1 cellular context compared by ENCODE assay signal in genomic region chr7:12731775-12732174, GRCh38.
TF ChIP-seq lines count a peak whose summit lies in the region.

No MANE protein-coding gene starts in this region.

TF ChIP-seq in K562, 482 proteins besides CTCF, POLR2A, EP300 and RAD21 (continued from another document and continues in another):
- TF ChIP-seq, protein P1, sequence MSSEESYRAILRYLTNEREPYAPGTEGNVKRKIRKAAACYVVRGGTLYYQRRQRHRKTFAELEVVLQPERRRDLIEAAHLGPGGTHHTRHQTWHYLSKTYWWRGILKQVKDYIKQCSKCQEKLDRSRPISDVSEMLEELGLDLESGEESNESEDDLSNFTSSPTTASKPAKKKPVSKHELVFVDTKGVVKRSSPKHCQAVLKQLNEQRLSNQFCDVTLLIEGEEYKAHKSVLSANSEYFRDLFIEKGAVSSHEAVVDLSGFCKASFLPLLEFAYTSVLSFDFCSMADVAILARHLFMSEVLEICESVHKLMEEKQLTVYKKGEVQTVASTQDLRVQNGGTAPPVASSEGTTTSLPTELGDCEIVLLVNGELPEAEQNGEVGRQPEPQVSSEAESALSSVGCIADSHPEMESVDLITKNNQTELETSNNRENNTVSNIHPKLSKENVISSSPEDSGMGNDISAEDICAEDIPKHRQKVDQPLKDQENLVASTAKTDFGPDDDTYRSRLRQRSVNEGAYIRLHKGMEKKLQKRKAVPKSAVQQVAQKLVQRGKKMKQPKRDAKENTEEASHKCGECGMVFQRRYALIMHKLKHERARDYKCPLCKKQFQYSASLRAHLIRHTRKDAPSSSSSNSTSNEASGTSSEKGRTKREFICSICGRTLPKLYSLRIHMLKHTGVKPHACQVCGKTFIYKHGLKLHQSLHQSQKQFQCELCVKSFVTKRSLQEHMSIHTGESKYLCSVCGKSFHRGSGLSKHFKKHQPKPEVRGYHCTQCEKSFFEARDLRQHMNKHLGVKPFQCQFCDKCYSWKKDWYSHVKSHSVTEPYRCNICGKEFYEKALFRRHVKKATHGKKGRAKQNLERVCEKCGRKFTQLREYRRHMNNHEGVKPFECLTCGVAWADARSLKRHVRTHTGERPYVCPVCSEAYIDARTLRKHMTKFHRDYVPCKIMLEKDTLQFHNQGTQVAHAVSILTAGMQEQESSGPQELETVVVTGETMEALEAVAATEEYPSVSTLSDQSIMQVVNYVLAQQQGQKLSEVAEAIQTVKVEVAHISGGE (CRISPR knock-in tag; IDR thresholded peaks at IDR 0.05), result no peak
- TF ChIP-seq BHLHE40 (IDR thresholded peaks at IDR 0.05; ENCODE audit: low read length) (no peak), TEAD1 (CRISPR knock-in tag; IDR thresholded peaks at IDR 0.05) (peak in 1 of 2 experiments; percentile 39; a peak in 1 of 4 replicates), MTA2 (IDR thresholded peaks at IDR 0.05; ENCODE audit: low read depth) (peak; percentile 68), ZNF133 (CRISPR knock-in tag; IDR thresholded peaks at IDR 0.05) (no peak), ZNF217 (CRISPR knock-in tag; IDR thresholded peaks at IDR 0.05) (no peak), ZKSCAN1 (IDR thresholded peaks at IDR 0.05; ENCODE audit: low read depth, low read length) (no peak), MYC (IDR thresholded peaks at IDR 0.05; ENCODE audit: low read depth, low read length) (peak; percentile 12; the same call in 1 of the 2 replicates), MYC (CRISPR knock-in tag; IDR thresholded peaks at IDR 0.05; ENCODE audit: borderline replicate concordance, low read depth) (no peak), LEF1 (IDR thresholded peaks at IDR 0.05) (peak; percentile 79), MAZ (CRISPR knock-in tag; conservative IDR thresholded peaks at IDR 0.05 in 1 of 2, IDR thresholded peaks at IDR 0.05 in 1 of 2) (0 out of 4 replicates have a peak, but pooled peaks of 1 of the 2 experiments have one; percentile 1), MEIS2 (IDR thresholded peaks at IDR 0.05; ENCODE audit: partially characterized antibody) (peak; percentile 52), E2F3 (CRISPR knock-in tag; IDR thresholded peaks at IDR 0.05) (no peak), ZNF589 (CRISPR knock-in tag; IDR thresholded peaks at IDR 0.05; ENCODE audit: low read depth) (no peak), TAL1 (IDR thresholded peaks at IDR 0.05) (peak; percentile 84), CSDE1 (IDR thresholded peaks at IDR 0.05) (no peak), XRCC5 (IDR thresholded peaks at IDR 0.05; ENCODE audit: low read depth, low read length) (no peak), GTF2E2 (tag; IDR thresholded peaks at IDR 0.05) (peak; percentile 49; the same call in 1 of the 2 replicates), PHB2 (IDR thresholded peaks at IDR 0.05; ENCODE audit: low read depth) (no peak), PCBP1 (IDR thresholded peaks at IDR 0.05; ENCODE audit: low read depth, low read length, poor library complexity, severe bottlenecking) (no peak), KLF10 (CRISPR knock-in tag; IDR thresholded peaks at IDR 0.05) (no peak), HDAC3 (IDR thresholded peaks at IDR 0.05; ENCODE audit: borderline replicate concordance, partially characterized antibody) (peak; percentile 43), POLR2H (tag; IDR thresholded peaks at IDR 0.05; ENCODE audit: low read depth) (peak; percentile 80), TAF7 (tag; IDR thresholded peaks at IDR 0.05) (no peak), SMARCA4 (IDR thresholded peaks at IDR 0.05) (peak; percentile 93), PTBP1 (IDR thresholded peaks at IDR 0.05; ENCODE audit: low read depth, low read length) (no peak), L3MBTL2 (IDR thresholded peaks at IDR 0.05) (peak; percentile 5; the same call in 1 of the 2 replicates), ZNF583 (CRISPR knock-in tag; IDR thresholded peaks at IDR 0.05) (no peak), ETV5 (CRISPR knock-in tag; IDR thresholded peaks at IDR 0.05; ENCODE audit: low read depth) (no peak), PPARD (CRISPR knock-in tag; IDR thresholded peaks at IDR 0.05) (no peak), LCOR (CRISPR knock-in tag; IDR thresholded peaks at IDR 0.05) (no peak), ETV1 (tag; conservative IDR thresholded peaks at IDR 0.05; ENCODE audit: low read depth) (peak; percentile 50), CBFA2T3 (IDR thresholded peaks at IDR 0.05) (peak; percentile 87), CCNT2 (IDR thresholded peaks at IDR 0.05; ENCODE audit: borderline replicate concordance, extremely low read depth, insufficient read length, low read depth, low read length) (peak; percentile 38), ZEB2 (IDR thresholded peaks at IDR 0.05) (no peak), ZNF584 (CRISPR knock-in tag; IDR thresholded peaks at IDR 0.05; ENCODE audit: low read depth) (no peak), ZNF695 (CRISPR knock-in tag; IDR thresholded peaks at IDR 0.05) (no peak), PRDM10 (IDR thresholded peaks at IDR 0.05; ENCODE audit: partially characterized antibody) (no peak), HDAC1 (IDR thresholded peaks at IDR 0.05) (no peak), ARNT (IDR thresholded peaks at IDR 0.05) (peak in 1 of 2 experiments; percentile 66; a peak in 2 of 4 replicates), NCOA2 (IDR thresholded peaks at IDR 0.05; ENCODE audit: partially characterized antibody in 2 of 2) (peak in 1 of 2 experiments; percentile 33), GTF2A2 (tag; IDR thresholded peaks at IDR 0.05) (no peak), BDP1 (IDR thresholded peaks at IDR 0.05; ENCODE audit: insufficient read depth, insufficient read length) (no peak), GATAD2B (IDR thresholded peaks at IDR 0.05; ENCODE audit: borderline replicate concordance) (no peak), KLF6 (CRISPR knock-in tag; IDR thresholded peaks at IDR 0.05; ENCODE audit: borderline replicate concordance) (no peak), STAT5A (IDR thresholded peaks at IDR 0.05; ENCODE audit: borderline replicate concordance, low read length) (peak; percentile 63; the same call in 1 of the 2 replicates)
- TF ChIP-seq, protein P2, sequence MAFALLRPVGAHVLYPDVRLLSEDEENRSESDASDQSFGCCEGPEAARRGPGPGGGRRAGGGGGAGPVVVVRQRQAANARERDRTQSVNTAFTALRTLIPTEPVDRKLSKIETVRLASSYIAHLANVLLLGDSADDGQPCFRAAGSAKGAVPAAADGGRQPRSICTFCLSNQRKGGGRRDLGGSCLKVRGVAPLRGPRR (CRISPR knock-in tag; IDR thresholded peaks at IDR 0.05), result no peak
- TF ChIP-seq, protein P3, sequence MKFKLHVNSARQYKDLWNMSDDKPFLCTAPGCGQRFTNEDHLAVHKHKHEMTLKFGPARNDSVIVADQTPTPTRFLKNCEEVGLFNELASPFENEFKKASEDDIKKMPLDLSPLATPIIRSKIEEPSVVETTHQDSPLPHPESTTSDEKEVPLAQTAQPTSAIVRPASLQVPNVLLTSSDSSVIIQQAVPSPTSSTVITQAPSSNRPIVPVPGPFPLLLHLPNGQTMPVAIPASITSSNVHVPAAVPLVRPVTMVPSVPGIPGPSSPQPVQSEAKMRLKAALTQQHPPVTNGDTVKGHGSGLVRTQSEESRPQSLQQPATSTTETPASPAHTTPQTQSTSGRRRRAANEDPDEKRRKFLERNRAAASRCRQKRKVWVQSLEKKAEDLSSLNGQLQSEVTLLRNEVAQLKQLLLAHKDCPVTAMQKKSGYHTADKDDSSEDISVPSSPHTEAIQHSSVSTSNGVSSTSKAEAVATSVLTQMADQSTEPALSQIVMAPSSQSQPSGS (CRISPR knock-in tag; IDR thresholded peaks at IDR 0.05), result no peak
- TF ChIP-seq, protein P4, sequence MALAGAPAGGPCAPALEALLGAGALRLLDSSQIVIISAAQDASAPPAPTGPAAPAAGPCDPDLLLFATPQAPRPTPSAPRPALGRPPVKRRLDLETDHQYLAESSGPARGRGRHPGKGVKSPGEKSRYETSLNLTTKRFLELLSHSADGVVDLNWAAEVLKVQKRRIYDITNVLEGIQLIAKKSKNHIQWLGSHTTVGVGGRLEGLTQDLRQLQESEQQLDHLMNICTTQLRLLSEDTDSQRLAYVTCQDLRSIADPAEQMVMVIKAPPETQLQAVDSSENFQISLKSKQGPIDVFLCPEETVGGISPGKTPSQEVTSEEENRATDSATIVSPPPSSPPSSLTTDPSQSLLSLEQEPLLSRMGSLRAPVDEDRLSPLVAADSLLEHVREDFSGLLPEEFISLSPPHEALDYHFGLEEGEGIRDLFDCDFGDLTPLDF (CRISPR knock-in tag; IDR thresholded peaks at IDR 0.05), result no peak
- TF ChIP-seq, protein P5, sequence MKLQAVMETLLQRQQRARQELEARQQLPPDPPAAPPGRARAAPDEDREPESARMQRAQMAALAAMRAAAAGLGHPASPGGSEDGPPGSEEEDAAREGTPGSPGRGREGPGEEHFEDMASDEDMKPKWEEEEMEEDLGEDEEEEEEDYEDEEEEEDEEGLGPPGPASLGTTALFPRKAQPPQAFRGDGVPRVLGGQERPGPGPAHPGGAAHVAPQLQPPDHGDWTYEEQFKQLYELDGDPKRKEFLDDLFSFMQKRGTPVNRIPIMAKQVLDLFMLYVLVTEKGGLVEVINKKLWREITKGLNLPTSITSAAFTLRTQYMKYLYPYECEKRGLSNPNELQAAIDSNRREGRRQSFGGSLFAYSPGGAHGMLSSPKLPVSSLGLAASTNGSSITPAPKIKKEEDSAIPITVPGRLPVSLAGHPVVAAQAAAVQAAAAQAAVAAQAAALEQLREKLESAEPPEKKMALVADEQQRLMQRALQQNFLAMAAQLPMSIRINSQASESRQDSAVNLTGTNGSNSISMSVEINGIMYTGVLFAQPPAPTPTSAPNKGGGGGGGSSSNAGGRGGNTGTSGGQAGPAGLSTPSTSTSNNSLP (IDR thresholded peaks at IDR 0.05; ENCODE audit: borderline replicate concordance, low read depth, low read length), result no peak
- TF ChIP-seq, protein P6, sequence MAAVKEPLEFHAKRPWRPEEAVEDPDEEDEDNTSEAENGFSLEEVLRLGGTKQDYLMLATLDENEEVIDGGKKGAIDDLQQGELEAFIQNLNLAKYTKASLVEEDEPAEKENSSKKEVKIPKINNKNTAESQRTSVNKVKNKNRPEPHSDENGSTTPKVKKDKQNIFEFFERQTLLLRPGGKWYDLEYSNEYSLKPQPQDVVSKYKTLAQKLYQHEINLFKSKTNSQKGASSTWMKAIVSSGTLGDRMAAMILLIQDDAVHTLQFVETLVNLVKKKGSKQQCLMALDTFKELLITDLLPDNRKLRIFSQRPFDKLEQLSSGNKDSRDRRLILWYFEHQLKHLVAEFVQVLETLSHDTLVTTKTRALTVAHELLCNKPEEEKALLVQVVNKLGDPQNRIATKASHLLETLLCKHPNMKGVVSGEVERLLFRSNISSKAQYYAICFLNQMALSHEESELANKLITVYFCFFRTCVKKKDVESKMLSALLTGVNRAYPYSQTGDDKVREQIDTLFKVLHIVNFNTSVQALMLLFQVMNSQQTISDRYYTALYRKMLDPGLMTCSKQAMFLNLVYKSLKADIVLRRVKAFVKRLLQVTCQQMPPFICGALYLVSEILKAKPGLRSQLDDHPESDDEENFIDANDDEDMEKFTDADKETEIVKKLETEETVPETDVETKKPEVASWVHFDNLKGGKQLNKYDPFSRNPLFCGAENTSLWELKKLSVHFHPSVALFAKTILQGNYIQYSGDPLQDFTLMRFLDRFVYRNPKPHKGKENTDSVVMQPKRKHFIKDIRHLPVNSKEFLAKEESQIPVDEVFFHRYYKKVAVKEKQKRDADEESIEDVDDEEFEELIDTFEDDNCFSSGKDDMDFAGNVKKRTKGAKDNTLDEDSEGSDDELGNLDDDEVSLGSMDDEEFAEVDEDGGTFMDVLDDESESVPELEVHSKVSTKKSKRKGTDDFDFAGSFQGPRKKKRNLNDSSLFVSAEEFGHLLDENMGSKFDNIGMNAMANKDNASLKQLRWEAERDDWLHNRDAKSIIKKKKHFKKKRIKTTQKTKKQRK (IDR thresholded peaks at IDR 0.05; ENCODE audit: borderline replicate concordance, low read depth, low read length), result no peak
